Comparison of ENCODE assay signal across 8 cellular contexts in the genomic region with DNA sequence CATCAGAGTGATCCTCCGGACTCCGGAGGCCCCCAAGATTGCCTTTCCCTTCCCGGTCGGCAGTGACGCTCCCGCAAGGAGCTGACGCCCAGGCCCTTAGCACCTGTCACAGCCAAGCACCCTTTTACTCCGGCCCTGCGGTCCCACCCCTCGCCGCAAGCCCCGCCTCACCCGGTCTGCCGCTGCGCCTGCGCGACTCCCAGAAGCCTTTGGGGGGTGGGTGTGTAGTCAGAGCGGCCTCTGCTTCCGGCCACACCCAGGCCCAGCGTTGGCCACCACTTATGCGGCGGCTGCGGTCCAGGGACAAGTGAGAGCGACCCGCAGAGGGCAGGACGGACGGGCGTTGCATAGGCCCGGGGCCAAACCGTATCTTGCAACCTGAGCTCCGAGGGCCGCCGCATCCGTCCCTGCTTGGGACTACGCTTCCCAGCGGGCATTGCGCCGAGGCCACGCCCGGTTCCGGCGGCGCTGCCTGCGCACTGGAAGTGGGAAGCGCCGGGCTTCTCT. TPM values are rescaled to one million over a fixed set of nuclear protein-coding genes. Genes with fewer than 3 reads are reported as not detected.
DNase-seq lines count a peak whose midpoint lies in the region; FAIRE-seq lines count a peak whose summit lies in the region.

No MANE protein-coding gene starts in this region.

- H3K9me3 Mint-ChIP-seq in activated naive CD4-positive, alpha-beta T cell treated with anti-CD3 and anti-CD28 coated beads, Interleukin-2, amount 10 ng/mL, durations not matched to agents 7 days and 5 days: peaks cover 70% of the 10 kb centered on the region
- H3K9me3 Mint-ChIP-seq in stimulated activated naive CD8-positive, alpha-beta T cell treated with anti-CD3 and anti-CD28 coated beads, Interleukin-15, Interleukin-2, amounts not matched to agents 100 ng/mL and 50 ng/mL, for 24 hours: peaks cover 46% of the 10 kb centered on the region

- no peaks in the 10 kb centered on the region for H3K27me3 Mint-ChIP-seq in activated naive CD4-positive, alpha-beta T cell treated with anti-CD3 and anti-CD28 coated beads, Interleukin-2, amount 10 ng/mL, durations not matched to agents 7 days and 5 days
- H3K27me3 Mint-ChIP-seq in stimulated activated naive CD8-positive, alpha-beta T cell treated with anti-CD3 and anti-CD28 coated beads, Interleukin-15, Interleukin-2, amounts not matched to agents 100 ng/mL and 50 ng/mL, for 24 hours: no peaks in the 10 kb centered on the region

- H3K4me3 Mint-ChIP-seq in activated naive CD4-positive, alpha-beta T cell treated with anti-CD3 and anti-CD28 coated beads, Interleukin-2, amount 10 ng/mL, durations not matched to agents 7 days and 5 days: peak overlapping the region; percentile 83
- H3K4me3 Mint-ChIP-seq in stimulated activated naive CD8-positive, alpha-beta T cell treated with anti-CD3 and anti-CD28 coated beads, Interleukin-15, Interleukin-2, amounts not matched to agents 100 ng/mL and 50 ng/mL, for 24 hours: peak overlapping the region; percentile 87

- DNase-seq in 8988T: peak; percentile 80
- DNase-seq in GM19239 (ENCODE audit: insufficient read length, low spot score): peak; percentile 60
- peak; percentile 29 for DNase-seq in HuH-7 (ENCODE audit: low spot score)
- peak; percentile 84 for DNase-seq in SK-N-DZ (ENCODE audit: low spot score)
- DNase-seq in activated naive CD4-positive, alpha-beta T cell treated with anti-CD3 and anti-CD28 coated beads, Interleukin-2, amount 10 ng/mL, durations not matched to agents 7 days and 5 days: peak; percentile 91
- DNase-seq in frontal cortex (ENCODE audit: low spot score in 2 of 2): peak; percentile 92 to 93

- H3K9me3 ChIP-seq in neuron (ENCODE audit: low read length): peaks cover 41% of the 10 kb centered on the region

- H3K4me1 Mint-ChIP-seq in activated naive CD4-positive, alpha-beta T cell treated with anti-CD3 and anti-CD28 coated beads, Interleukin-2, amount 10 ng/mL, durations not matched to agents 7 days and 5 days: peaks cover 19% of the 10 kb centered on the region
- peaks cover 18% of the 10 kb centered on the region for H3K4me1 Mint-ChIP-seq in stimulated activated naive CD8-positive, alpha-beta T cell treated with anti-CD3 and anti-CD28 coated beads, Interleukin-15, Interleukin-2, amounts not matched to agents 100 ng/mL and 50 ng/mL, for 24 hours (ENCODE audit: low read depth)

- peak overlapping the region; percentile 100 for H3K4me3 ChIP-seq in neuron (ENCODE audit: low read length)

- H2AFZ ChIP-seq in neuron (ENCODE audit: low read depth, low read length): peak overlapping the region; percentile 99

- H3K36me3 Mint-ChIP-seq in activated naive CD4-positive, alpha-beta T cell treated with anti-CD3 and anti-CD28 coated beads, Interleukin-2, amount 10 ng/mL, durations not matched to agents 7 days and 5 days: peaks cover 34% of the 10 kb centered on the region
- H3K36me3 Mint-ChIP-seq in stimulated activated naive CD8-positive, alpha-beta T cell treated with anti-CD3 and anti-CD28 coated beads, Interleukin-15, Interleukin-2, amounts not matched to agents 100 ng/mL and 50 ng/mL, for 24 hours (ENCODE audit: low read depth): peaks cover 45% of the 10 kb centered on the region

- H3K36me3 ChIP-seq in neuron (ENCODE audit: insufficient read depth, low read length): peaks cover 26% of the 10 kb centered on the region

- peaks cover 10% of the 10 kb centered on the region for H3K4me1 ChIP-seq in neuron (ENCODE audit: insufficient read depth, low read length)

- FAIRE-seq in GM19239 (lab: Jason Lieb, UNC): no peak
- FAIRE-seq in frontal cortex (lab: Jason Lieb, UNC): no peak

- no peaks in the 10 kb centered on the region for H3K27me3 ChIP-seq in neuron (ENCODE audit: insufficient read depth, low read length)

- H3K27ac Mint-ChIP-seq in activated naive CD4-positive, alpha-beta T cell treated with anti-CD3 and anti-CD28 coated beads, Interleukin-2, amount 10 ng/mL, durations not matched to agents 7 days and 5 days: peak overlapping the region; percentile 97
- H3K27ac Mint-ChIP-seq in stimulated activated naive CD8-positive, alpha-beta T cell treated with anti-CD3 and anti-CD28 coated beads, Interleukin-15, Interleukin-2, amounts not matched to agents 100 ng/mL and 50 ng/mL, for 24 hours: peak overlapping the region; percentile 90

- CTCF ChIA-PET in activated naive CD4-positive, alpha-beta T cell treated with anti-CD3 and anti-CD28 coated beads, Interleukin-2, amount 10 ng/mL, durations not matched to agents 7 days and 5 days (lab: Charles Lee): no interaction called here

RNA-seq across cellular contexts. Expression of a gene that starts 0.4 kb away (rescaled TPM):
- polyA plus RNA-seq in SK-N-DZ (2014; cell fraction: cytosol; rRNA removed): 4.0 and 6.3 TPM in 2 replicates
- 3.7 and 11.1 TPM in 2 replicates for polyA plus RNA-seq in SK-N-DZ (2014; cell fraction: nucleus; rRNA removed)
- 35.5 TPM for total RNA-seq in frontal cortex

RNA-seq across cellular contexts. Expression of a gene that starts 29.0 kb away (rescaled TPM):
- polyA plus RNA-seq in SK-N-DZ (2014; cell fraction: cytosol; rRNA removed): 2.3 and 2.9 TPM in 2 replicates
- polyA plus RNA-seq in SK-N-DZ (2014; cell fraction: nucleus; rRNA removed): 2.8 and 3.2 TPM in 2 replicates
- 15.1 TPM for total RNA-seq in frontal cortex

RNA-seq across cellular contexts. Expression of a gene that starts 30.7 kb away (rescaled TPM):
- 3.6 and 5.3 TPM in 2 replicates for polyA plus RNA-seq in SK-N-DZ (2014; cell fraction: cytosol; rRNA removed)
- polyA plus RNA-seq in SK-N-DZ (2014; cell fraction: nucleus; rRNA removed): 5.2 and 8.7 TPM in 2 replicates
- total RNA-seq in frontal cortex: 12.6 TPM

RNA-seq across cellular contexts. Expression of a gene that starts 56.8 kb away (rescaled TPM):
- 10.0 and 10.5 TPM in 2 replicates for polyA plus RNA-seq in SK-N-DZ (2014; cell fraction: cytosol; rRNA removed)
- polyA plus RNA-seq in SK-N-DZ (2014; cell fraction: nucleus; rRNA removed): 7.3 and 8.4 TPM in 2 replicates
- total RNA-seq in frontal cortex: 14.7 TPM

Comparison
In these comparisons a context has a peak if more than half of its experiments do, and no peak if none do; other contexts are left out.
1. Peak in every context shown above with its lines: DNase-seq and H3K4me3 ChIP-seq.
2. DNase-seq: peak in every context shown above with its lines; median percentile 92 in frontal cortex; 91 in activated naive CD4-positive, alpha-beta T cell treated with anti-CD3 and anti-CD28 coated beads, Interleukin-2, amount 10 ng/mL, durations not matched to agents 7 days and 5 days; 84 in SK-N-DZ; 80 in 8988T; 60 in GM19239; 29 in HuH-7.